ENCODE assay signal across 8 cellular contexts in genomic region chr14:88562532-88562830, GRCh38. TPM values are rescaled to one million over a fixed set of nuclear protein-coding genes. Genes with fewer than 3 reads are reported as not detected.
DNase-seq lines count a peak whose midpoint lies in the region; ATAC-seq, FAIRE-seq and TF ChIP-seq lines count a peak whose summit lies in the region.

No MANE protein-coding gene starts in this region.

- H3K36me3 ChIP-seq in Karpas-422 (ENCODE audit: insufficient read depth, low read length): peaks cover 16% of the 10 kb centered on the region
- H3K36me3 ChIP-seq in effector memory CD4-positive, alpha-beta T cell (ENCODE audit: control insufficient read depth, insufficient read depth, low read length): no peaks in the 10 kb centered on the region

- peaks cover 37% of the 10 kb centered on the region for H3K79me2 ChIP-seq in Karpas-422 (ENCODE audit: low read length)

- peak overlapping the region; percentile 40 for H2AFZ ChIP-seq in Karpas-422 (ENCODE audit: low read length)

- H3K9ac ChIP-seq in Karpas-422 (ENCODE audit: low read length): peak overlapping the region; percentile 93

- H3K27ac Mint-ChIP-seq in CD4-positive, alpha-beta T cell: peak overlapping the region; percentile 67
- no peak overlapping the region for H3K27ac Mint-ChIP-seq in neural crest cell (ENCODE audit: unreplicated experiment)

- H3K4me1 ChIP-seq in Karpas-422 (ENCODE audit: low read length): peaks cover 18% of the 10 kb centered on the region
- peaks cover 13% of the 10 kb centered on the region for H3K4me1 ChIP-seq in effector memory CD4-positive, alpha-beta T cell (ENCODE audit: control insufficient read depth, insufficient read depth, low read length, poor library complexity, severe bottlenecking)

- H4K20me1 ChIP-seq in Karpas-422 (ENCODE audit: insufficient read depth, low read depth, low read length): peaks cover 7% of the 10 kb centered on the region; the same call in 1 of the 2 replicates

- TF ChIP-seq CTCF in CD4-positive, alpha-beta T cell (IDR thresholded peaks at IDR 0.05): no peak
- TF ChIP-seq CTCF in neural crest cell (conservative IDR thresholded peaks at IDR 0.05): no peak

- peak overlapping the region; percentile 90 for H3K4me3 ChIP-seq in Karpas-422 (ENCODE audit: low read length)
- peak overlapping the region; percentile 92 for H3K4me3 ChIP-seq in effector memory CD4-positive, alpha-beta T cell (ENCODE audit: insufficient read depth, low read depth, low read length, poor library complexity, severe bottlenecking)

- intact Hi-C loops in CD4-positive, alpha-beta T cell (cut with DNase I, micrococcal nuclease): loop anchor here (2.0 to 10.0 kb wide), 5 partner anchors 70 to 1392 kb away; partner anchors contain the start of genes EFCAB11 (in 1 of the 2), EML5 (in 1 of the 2) and TDP1 (in 1 of the 2)

- peaks cover 42% of the 10 kb centered on the region for H3K4me1 Mint-ChIP-seq in CD4-positive, alpha-beta T cell (ENCODE audit: low read depth)
- H3K4me1 Mint-ChIP-seq in neural crest cell: peaks cover 27% of the 10 kb centered on the region

- POLR2A ChIA-PET in CD4-positive, alpha-beta T cell (lab: Charles Lee): no interaction called here

- H3K27me3 Mint-ChIP-seq in CD4-positive, alpha-beta T cell: peaks cover 12% of the 10 kb centered on the region
- H3K27me3 Mint-ChIP-seq in neural crest cell (ENCODE audit: low read depth): no peaks in the 10 kb centered on the region

- H3K36me3 Mint-ChIP-seq in CD4-positive, alpha-beta T cell (ENCODE audit: low read depth): peaks cover 19% of the 10 kb centered on the region
- H3K36me3 Mint-ChIP-seq in neural crest cell (ENCODE audit: low read depth): peaks cover 2% of the 10 kb centered on the region

- FAIRE-seq in GM19239 (lab: Jason Lieb, UNC): no peak

- no peak for DNase-seq in CD4-positive, alpha-beta T cell
- DNase-seq in Karpas-422: no peak
- no peak for DNase-seq in effector memory CD4-positive, alpha-beta T cell
- no peak for DNase-seq in neural crest cell (ENCODE audit: low read depth, low spot score)
- no peak for DNase-seq in amniotic stem cell (lab: John Stamatoyannopoulos, UW)
- no peak for DNase-seq in activated effector memory CD4-positive, alpha-beta T cell treated with anti-CD3 and anti-CD28 coated beads, Interleukin-2, amount 50 U/mL, for 16 hours
- DNase-seq in GM19239 (ENCODE audit: insufficient read length, low spot score): no peak

- no peaks in the 10 kb centered on the region for H3K27me3 ChIP-seq in CD4-positive, alpha-beta T cell (ENCODE audit: control insufficient read depth, insufficient read depth, low read length)
- no peaks in the 10 kb centered on the region for H3K27me3 ChIP-seq in Karpas-422 (ENCODE audit: low read length)
- H3K27me3 ChIP-seq in effector memory CD4-positive, alpha-beta T cell (replicated peaks; ENCODE audit: control insufficient read depth, insufficient read depth, low read length, poor library complexity, severe bottlenecking): no peaks in the 10 kb centered on the region

- CTCF ChIA-PET in CD4-positive, alpha-beta T cell (lab: Charles Lee): no interaction called here

- H3K4me2 ChIP-seq in Karpas-422 (ENCODE audit: low read depth, low read length, poor library complexity, severe bottlenecking): peak overlapping the region; percentile 92

- no peak for ATAC-seq in CD4-positive, alpha-beta T cell (ENCODE audit: poor library complexity)
- ATAC-seq in GM21786 (IDR thresholded peaks at IDR 0.05; ENCODE audit: unreplicated experiment): no peak

- no peaks in the 10 kb centered on the region for H3K9me2 ChIP-seq in Karpas-422 (replicated peaks; ENCODE audit: insufficient read depth, low read length)

- peak overlapping the region; percentile 97 for H3K4me3 Mint-ChIP-seq in CD4-positive, alpha-beta T cell
- peak overlapping the region; percentile 91 for H3K4me3 Mint-ChIP-seq in neural crest cell

- no peak overlapping the region for H3K27ac ChIP-seq in CD4-positive, alpha-beta T cell (ENCODE audit: low read depth, low read length)
- H3K27ac ChIP-seq in Karpas-422 (ENCODE audit: low read length): no peak overlapping the region
- H3K27ac ChIP-seq in effector memory CD4-positive, alpha-beta T cell (ENCODE audit: insufficient read depth, low read length, poor library complexity, severe bottlenecking): peak overlapping the region; percentile 62

- H3K9me3 Mint-ChIP-seq in CD4-positive, alpha-beta T cell: no peaks in the 10 kb centered on the region
- H3K9me3 Mint-ChIP-seq in neural crest cell: no peaks in the 10 kb centered on the region

- H3K9me3 ChIP-seq in CD4-positive, alpha-beta T cell (ENCODE audit: control insufficient read depth, low read length): no peaks in the 10 kb centered on the region
- 0 out of 2 replicates have a peak, but pooled peaks cover under 1% of the 10 kb centered on the region for H3K9me3 ChIP-seq in Karpas-422 (ENCODE audit: low read length)
- no peaks in the 10 kb centered on the region for H3K9me3 ChIP-seq in effector memory CD4-positive, alpha-beta T cell (ENCODE audit: control insufficient read depth, low read length)

RNA-seq across cellular contexts. Expression of gene ZC3H14, which starts 0.4 kb away (rescaled TPM):
- total RNA-seq in CD4-positive, alpha-beta T cell: 10 to 100 TPM; 36.5 to 40.2 TPM
- total RNA-seq in Karpas-422 (2014; rRNA removed; shearing (Covaris generic); ENCODE audit: low replicate concordance): 69.8 and 91.1 TPM in 2 replicates
- total RNA-seq in neural crest cell: 92.7 and 104 TPM in 2 replicates

RNA-seq across cellular contexts. Expression of gene PTPN21, which starts 7.7 kb away (rescaled TPM):
- not detected for total RNA-seq in CD4-positive, alpha-beta T cell
- 0.04 TPM in 1 of 2 replicates, not detected in the other for total RNA-seq in Karpas-422 (2014; rRNA removed; shearing (Covaris generic); ENCODE audit: low replicate concordance)
- total RNA-seq in neural crest cell: 21.9 and 25.3 TPM in 2 replicates

Comparison
In these comparisons a context has a peak if more than half of its experiments do, and no peak if none do; other contexts are left out.
1. RNA of gene PTPN21, which starts 7.7 kb away (total RNA-seq): 21.9 to 25.3 TPM in neural crest cell; not detected in CD4-positive, alpha-beta T cell and 0.04 TPM in Karpas-422; every median in the first group is over 10 times any median in the second.